8 cellular contexts compared by ENCODE assay signal in the genomic region with DNA sequence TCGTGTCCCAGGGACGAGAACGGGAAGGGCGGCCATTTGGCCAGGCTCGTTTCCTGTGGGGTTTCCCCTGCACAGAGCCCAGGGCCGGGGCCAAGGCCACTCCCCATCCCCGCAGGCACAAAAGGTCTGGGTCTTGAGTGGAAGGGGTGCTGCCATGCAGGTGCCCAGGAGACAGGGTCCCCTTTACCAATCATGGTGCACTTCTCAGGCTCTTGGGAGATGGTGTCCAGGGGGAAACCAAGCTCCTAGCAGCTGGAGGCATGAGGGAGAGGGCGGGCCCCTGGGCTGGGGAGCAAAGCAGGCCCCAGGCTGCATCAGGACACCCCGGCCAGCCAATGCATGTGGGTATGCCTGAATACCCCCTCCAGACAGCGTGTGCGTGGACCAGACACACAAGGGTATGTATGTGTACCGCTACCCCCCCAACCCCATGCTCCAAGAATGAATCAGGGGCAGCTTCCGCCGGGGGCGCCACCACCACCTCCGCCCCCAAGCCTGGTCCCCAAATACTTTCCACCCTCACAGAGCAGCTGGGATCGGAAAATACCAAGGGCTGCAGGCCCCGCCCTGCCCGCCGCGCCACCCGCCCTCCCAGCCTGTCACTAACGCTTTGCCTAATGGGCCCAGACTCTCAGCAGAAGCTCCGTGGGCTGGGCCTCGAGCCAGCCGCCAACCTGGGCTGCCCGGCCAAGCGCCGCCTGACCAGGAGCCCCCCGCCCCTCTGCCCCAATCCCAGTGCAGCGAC. TPM values are rescaled to one million over a fixed set of nuclear protein-coding genes. Genes with fewer than 3 reads are reported as not detected.
DNase-seq lines count a peak whose midpoint lies in the region; ATAC-seq lines count a peak whose summit lies in the region.

No MANE protein-coding gene starts in this region.

- H3K4me1 Mint-ChIP-seq in immature natural killer cell, result peaks cover 58 to 68% of the 10 kb centered on the region in 2 donors

- peak overlapping the region; percentile 89 to 96 (median 94) for H3K4me3 Mint-ChIP-seq in immature natural killer cell

- peaks cover 0 to 8% (median 1%) of the 10 kb centered on the region in 6 donors for H3K9me3 Mint-ChIP-seq in immature natural killer cell

- H3K27me3 Mint-ChIP-seq in immature natural killer cell (ENCODE audit: low read depth in 3 of 3), result peaks cover 56 to 76% (median 76%) of the 10 kb centered on the region in 3 donors

- H3K27ac Mint-ChIP-seq in immature natural killer cell, result peak overlapping the region; percentile 99 to 100 (median 99)

- peak; percentile 85 for DNase-seq in NK-92 treated with Interleukin-12 subunit alpha and Interleukin-12 subunit beta, amount 100 ng/mL, for 24 hours (lab: John Stamatoyannopoulos, UW)
- DNase-seq in NK-92 (lab: John Stamatoyannopoulos, UW; ENCODE audit: unreplicated experiment) (no peak), T-helper 22 cell (ENCODE audit: low read depth) (peak; percentile 80), anterior cingulate cortex (lab: John Stamatoyannopoulos, UW) (peak in 42 of 58 donors; percentile 11 to 66 (median 34)), immature natural killer cell (peak; percentile 85 to 88 (median 86))
- DNase-seq in stimulated activated CD4-positive, alpha-beta T cell treated with anti-CD3 and anti-CD28 coated beads, Interleukin-15, amount 100 ng/mL, for 24 hours, result peak; percentile 93

- H3K36me3 Mint-ChIP-seq in immature natural killer cell, result no peaks in the 10 kb centered on the region

- ATAC-seq in HG03521 (IDR thresholded peaks at IDR 0.05; ENCODE audit: unreplicated experiment) (peak; percentile 26), HG03095 (IDR thresholded peaks at IDR 0.05; ENCODE audit: unreplicated experiment) (no peak)

RNA-seq across cellular contexts. Expression of a gene that starts 37.6 kb away (rescaled TPM):
- not detected for polyA plus RNA-seq in immature natural killer cell

RNA-seq across cellular contexts. Expression of a gene that starts 44.1 kb away (rescaled TPM):
- polyA plus RNA-seq in immature natural killer cell, result 1 to 10 TPM in 1 of 3 donors, under 1 TPM in 1, not detected in 1; 0.62 to 1.2 TPM
